Comparison of ENCODE assay signal across 21 cellular contexts in genomic region chr17:2705888-2706795, GRCh38. TPM values are rescaled to one million over a fixed set of nuclear protein-coding genes. Genes with fewer than 3 reads are reported as not detected.
DNase-seq lines count a peak whose midpoint lies in the region; ATAC-seq, FAIRE-seq and TF ChIP-seq lines count a peak whose summit lies in the region.
"Had no signal": no experiment of that assay in that cellular context is flagged by ENCODE, and none has a peak within 500 bp of the region (broad histone marks: within the 10 kb centered on the region; RNA-seq: fewer than 3 reads in every experiment).

No MANE protein-coding gene starts in this region.

- H3K4me3 Mint-ChIP-seq in glutamatergic neuron (ENCODE audit: unreplicated experiment) (peak overlapping the region; percentile 34), neural crest cell (no peak overlapping the region)
- H3K4me3 Mint-ChIP-seq: activated naive CD4-positive, alpha-beta T cell treated with anti-CD3 and anti-CD28 coated beads, Interleukin-2, amount 50 U/mL, for 24 hours; B cell had no signal

- peaks cover 4 to 35% of the 10 kb centered on the region in 2 experiments; a peak in 2 of 3 replicates for H3K36me3 ChIP-seq in HEK293 (ENCODE audit: control insufficient read depth in 2 of 2, insufficient read depth in 1 of 2, low read length in 2 of 2)
- H3K36me3 ChIP-seq: ovary had no signal

- 93% methylated on average over 25 of the region's 25 CpGs for WGBS in A549 (ENCODE audit: missing lambda C conversion rate)

- TF ChIP-seq POLR2A in A549 (IDR thresholded peaks at IDR 0.05; ENCODE audit: low read length), result no peak

- peaks cover 6% of the 10 kb centered on the region for H3K27me3 Mint-ChIP-seq in glutamatergic neuron (ENCODE audit: unreplicated experiment)
- no peaks in the 10 kb centered on the region for H3K27me3 Mint-ChIP-seq in neural crest cell (ENCODE audit: low read depth)
- H3K27me3 Mint-ChIP-seq: activated naive CD4-positive, alpha-beta T cell treated with anti-CD3 and anti-CD28 coated beads, Interleukin-2, amount 50 U/mL, for 24 hours; B cell had no signal

- TF ChIP-seq RAD21 in A549 (conservative IDR thresholded peaks at IDR 0.05 in 1 of 2, IDR thresholded peaks at IDR 0.05 in 1 of 2), result no peak

- no peak for TF ChIP-seq CTCF in A549 (IDR thresholded peaks at IDR 0.05)
- no peak for TF ChIP-seq CTCF in HEK293 (tag by site-specific recombination; IDR thresholded peaks at IDR 0.05)
- TF ChIP-seq CTCF in glutamatergic neuron (IDR thresholded peaks at IDR 0.05; ENCODE audit: partially characterized antibody, unreplicated experiment), result no peak
- TF ChIP-seq CTCF in neural crest cell (conservative IDR thresholded peaks at IDR 0.05), result no peak

- no peak for ATAC-seq in A549
- ATAC-seq: esophagus mucosa had no signal

- POLR2A ChIA-PET in A549 (lab: Yijun Ruan, JAX) (interaction anchor here (0.5 to 1.1 kb wide), 2 partner anchors 9 to 19 kb away, joined by 3 to 4 read pairs; no protein-coding TSS in a partner anchor), HEK293 (lab: Yijun Ruan, JAX) (interaction anchor here (0.5 to 1.3 kb wide), 4 partner anchors 13 to 195 kb away, joined by 3 to 4 read pairs (median 3); no protein-coding TSS in a partner anchor)

- H3K4me1 Mint-ChIP-seq in glutamatergic neuron (ENCODE audit: low read depth, unreplicated experiment), result peaks cover 11% of the 10 kb centered on the region
- peaks cover 28% of the 10 kb centered on the region for H3K4me1 Mint-ChIP-seq in neural crest cell

- CTCF ChIA-PET in A549 (lab: Yijun Ruan, JAX) (interaction anchor here (0.9 to 3.6 kb wide), 6 partner anchors 10 to 290 kb away, joined by 3 to 24 read pairs (median 3); no protein-coding TSS in a partner anchor), HEK293 (lab: Yijun Ruan, JAX) (interaction anchor here (0.6 to 1.2 kb wide), 5 partner anchors 11 to 343 kb away, joined by 3 to 5 read pairs (median 4); no protein-coding TSS in a partner anchor)

- no peak for FAIRE-seq in A549 (lab: Jason Lieb, UNC)
- no peak for FAIRE-seq in HTR-8/SVneo (lab: Jason Lieb, UNC)
- FAIRE-seq: TTC549 had no signal

- H3K27ac Mint-ChIP-seq in glutamatergic neuron (ENCODE audit: unreplicated experiment), result no peak overlapping the region
- peak overlapping the region; percentile 22 for H3K27ac Mint-ChIP-seq in neural crest cell (ENCODE audit: unreplicated experiment)

- no peak for TF ChIP-seq EP300 in A549 (IDR thresholded peaks at IDR 0.05)

- H3K4me3 ChIP-seq in A549, result no peak overlapping the region
- no peak overlapping the region for H3K4me3 ChIP-seq in HEK293 (ENCODE audit: low read depth, low read length)
- H3K4me3 ChIP-seq: colonic mucosa, HAP-1, MG63, ovary, thyroid gland had no signal

- peak overlapping the region; percentile 0; the same call in 1 of the 3 replicates for H3K4me2 ChIP-seq in A549

- no peaks in the 10 kb centered on the region for H3K36me3 Mint-ChIP-seq in glutamatergic neuron (ENCODE audit: unreplicated experiment)
- no peaks in the 10 kb centered on the region for H3K36me3 Mint-ChIP-seq in neural crest cell (ENCODE audit: low read depth)

- H3K27ac ChIP-seq in A549, result peak overlapping the region in 1 of 2 experiments; percentile 6; a peak in 1 of 6 replicates
- H3K27ac ChIP-seq in HEK293 (ENCODE audit: extremely low read depth, low read depth, low read length), result peak overlapping the region; percentile 41; the same call in 1 of the 2 replicates
- H3K27ac ChIP-seq: colonic mucosa, ovary, thyroid gland had no signal

- no peaks in the 10 kb centered on the region for H3K9me3 ChIP-seq in A549
- H3K9me3 ChIP-seq in HEK293 (ENCODE audit: control insufficient read depth, insufficient read depth, low read depth, low read length), result no peaks in the 10 kb centered on the region
- H3K9me3 ChIP-seq: colonic mucosa, HAP-1, MG63, ovary, thyroid gland had no signal

- DNase-seq in A549 (ENCODE audit: low read depth in 1 of 2, low spot score in 1 of 2) (no peak), glutamatergic neuron (no peak), neural crest cell (ENCODE audit: low read depth, low spot score) (no peak), NK-92 (lab: John Stamatoyannopoulos, UW; ENCODE audit: unreplicated experiment) (no peak), HTR-8/SVneo (ENCODE audit: insufficient read length, low spot score) (no peak), GOT3 (lab: John Stamatoyannopoulos, UW) (no peak)
- DNase-seq in activated CD4-positive, CD25-positive, alpha-beta regulatory T cell treated with anti-CD3 and anti-CD28 coated beads, Interleukin-2, amount 50 U/mL, for 72 hours, result no peak
- DNase-seq: activated CD8-positive, alpha-beta memory T cell treated with anti-CD3 and anti-CD28 coated beads for 24 hours; colonic mucosa; DMS79; MG63; NCI-H2081 had no signal

- H3K4me1 ChIP-seq in A549 (peaks cover 48% of the 10 kb centered on the region), HEK293 (ENCODE audit: control insufficient read depth, insufficient read depth, low read length) (peaks cover 13% of the 10 kb centered on the region)

- H3K9me3 Mint-ChIP-seq in glutamatergic neuron (ENCODE audit: unreplicated experiment) (peaks cover 5% of the 10 kb centered on the region), neural crest cell (no peaks in the 10 kb centered on the region)
- H3K9me3 Mint-ChIP-seq: activated naive CD4-positive, alpha-beta T cell treated with anti-CD3 and anti-CD28 coated beads, Interleukin-2, amount 50 U/mL, for 24 hours had no signal

TF ChIP-seq in A549, 52 proteins besides CTCF, POLR2A, EP300 and RAD21:
- TF ChIP-seq KDM1A (IDR thresholded peaks at IDR 0.05; ENCODE audit: low read depth) (no peak), HOXA7 (CRISPR knock-in tag; IDR thresholded peaks at IDR 0.05) (no peak), ZFP36 (IDR thresholded peaks at IDR 0.05; ENCODE audit: borderline replicate concordance, partially characterized antibody) (no peak), CEBPB (IDR thresholded peaks at IDR 0.05) (no peak)

TF ChIP-seq in HEK293, 187 proteins besides CTCF, POLR2A, EP300 and RAD21:
- TF ChIP-seq ZNF416 (tag by site-specific recombination; IDR thresholded peaks at IDR 0.05) (no peak), ZBTB7A (tag by site-specific recombination; IDR thresholded peaks at IDR 0.05; ENCODE audit: low read depth) (no peak)
TF ChIP-seq in HEK293: peak in this region for 0.

RNA-seq across cellular contexts. Expression of gene CLUH, which starts 5.4 kb away (rescaled TPM):
- polyA plus RNA-seq in A549 (2011; rRNA removed) (23.5 and 23.6 TPM in 2 replicates), A549 (2017; fragmentation: RNase III; extraction: RNeasy Plus Mini Kit Qiagen cat#74134 plus additional on column Dnase treatment) (87.8 to 98.8 TPM (median 93.1 TPM) in 3 replicates)
- polyA plus RNA-seq in A549 (2012; cell fraction: cytosol; rRNA removed), result 105 and 145 TPM in 2 replicates
- 466 and 990 TPM in 2 replicates for polyA plus RNA-seq in A549 (2012; cell fraction: nucleus; rRNA removed)
- 18.8 and 35.7 TPM in 2 replicates for polyA minus RNA-seq in A549 (2011; rRNA and poly(A)+ RNA removed)
- total RNA-seq in glutamatergic neuron (ENCODE audit: unreplicated experiment) (39.1 TPM), neural crest cell (59.4 and 59.6 TPM in 2 replicates)

RNA-seq across cellular contexts. Expression of gene CCDC92B, which starts 43.3 kb away (rescaled TPM):
- polyA plus RNA-seq in A549 (2011; rRNA removed), result 0.05 and 0.07 TPM in 2 replicates
- polyA plus RNA-seq in A549 (2012; cell fraction: cytosol; rRNA removed), result 0.11 and 0.16 TPM in 2 replicates
- 0.28 and 0.36 TPM in 2 replicates for polyA plus RNA-seq in A549 (2012; cell fraction: nucleus; rRNA removed)
- polyA plus RNA-seq in A549 (2017; fragmentation: RNase III; extraction: RNeasy Plus Mini Kit Qiagen cat#74134 plus additional on column Dnase treatment), result 0.08 to 0.12 TPM (median 0.10 TPM) in 3 replicates
- 0.10 and 0.12 TPM in 2 replicates for polyA minus RNA-seq in A549 (2011; rRNA and poly(A)+ RNA removed)
- 19.0 TPM for total RNA-seq in glutamatergic neuron (ENCODE audit: unreplicated experiment)
- total RNA-seq in neural crest cell, result 0.35 and 0.48 TPM in 2 replicates
- total RNA-seq: B cell, liver had no signal
- polyA plus RNA-seq: liver had no signal

Comparison
In these comparisons a context has a peak if more than half of its experiments do, and no peak if none do; other contexts are left out.
1. RNA of gene CCDC92B, which starts 43.3 kb away (total RNA-seq): 19.0 TPM in glutamatergic neuron (single experiment); 0.35 to 0.48 TPM in neural crest cell; every median in the first group is over 10 times any median in the second.